In genomic region chr6:4093288-4093687, GRCh38 we compare ENCODE assay signal across 16 cellular contexts. TPM values are rescaled to one million over a fixed set of nuclear protein-coding genes. Genes with fewer than 3 reads are reported as not detected.
"Had no signal": no experiment of that assay in that cellular context is flagged by ENCODE, and none has a peak within 500 bp of the region (broad histone marks: within the 10 kb centered on the region; RNA-seq: fewer than 3 reads in every experiment).

No MANE protein-coding gene starts in this region.

- H3K9me3 Mint-ChIP-seq: activated CD4-positive, alpha-beta T cell treated with anti-CD3 and anti-CD28 coated beads, Interleukin-2, amount 10 ng/mL, durations not matched to agents 7 days and 5 days; activated naive CD8-positive, alpha-beta T cell treated with anti-CD3 and anti-CD28 coated beads for 36 hours; naive thymus-derived CD4-positive, alpha-beta T cell; stimulated activated effector memory CD8-positive, alpha-beta T cell treated with anti-CD3 and anti-CD28 coated beads, Interleukin-12 subunit alpha, Interleukin-12 subunit beta, amount 100 ng/mL, for 72 hours had no signal

- DNase-seq: activated CD4-positive, alpha-beta T cell treated with anti-CD3 and anti-CD28 coated beads, Interleukin-2, amount 10 ng/mL, durations not matched to agents 7 days and 5 days; activated naive CD8-positive, alpha-beta T cell treated with anti-CD3 and anti-CD28 coated beads for 36 hours; amygdala; cortex of kidney; effector CD4-positive, alpha-beta T cell; hippocampal formation; mammary epithelial cell; naive thymus-derived CD4-positive, alpha-beta T cell; retina; upper lobe of right lung had no signal

- H3K27me3 Mint-ChIP-seq: activated CD4-positive, alpha-beta T cell treated with anti-CD3 and anti-CD28 coated beads, Interleukin-2, amount 10 ng/mL, durations not matched to agents 7 days and 5 days had no signal

- H3K36me3 Mint-ChIP-seq: activated naive CD8-positive, alpha-beta T cell treated with anti-CD3 and anti-CD28 coated beads for 36 hours; naive thymus-derived CD4-positive, alpha-beta T cell; stimulated activated effector memory CD8-positive, alpha-beta T cell treated with anti-CD3 and anti-CD28 coated beads, Interleukin-12 subunit alpha, Interleukin-12 subunit beta, amount 100 ng/mL, for 72 hours had no signal

- H3K4me1 Mint-ChIP-seq: activated CD4-positive, alpha-beta T cell treated with anti-CD3 and anti-CD28 coated beads, Interleukin-2, amount 10 ng/mL, durations not matched to agents 7 days and 5 days; activated naive CD8-positive, alpha-beta T cell treated with anti-CD3 and anti-CD28 coated beads for 36 hours; naive thymus-derived CD4-positive, alpha-beta T cell; stimulated activated effector memory CD8-positive, alpha-beta T cell treated with anti-CD3 and anti-CD28 coated beads, Interleukin-12 subunit alpha, Interleukin-12 subunit beta, amount 100 ng/mL, for 72 hours had no signal

- H3K27ac Mint-ChIP-seq: activated CD4-positive, alpha-beta T cell treated with anti-CD3 and anti-CD28 coated beads, Interleukin-2, amount 10 ng/mL, durations not matched to agents 7 days and 5 days; activated naive CD8-positive, alpha-beta T cell treated with anti-CD3 and anti-CD28 coated beads for 36 hours; naive thymus-derived CD4-positive, alpha-beta T cell; stimulated activated effector memory CD8-positive, alpha-beta T cell treated with anti-CD3 and anti-CD28 coated beads, Interleukin-12 subunit alpha, Interleukin-12 subunit beta, amount 100 ng/mL, for 72 hours had no signal

- H3K4me3 Mint-ChIP-seq: activated CD4-positive, alpha-beta T cell treated with anti-CD3 and anti-CD28 coated beads, Interleukin-2, amount 10 ng/mL, durations not matched to agents 7 days and 5 days; activated naive CD8-positive, alpha-beta T cell treated with anti-CD3 and anti-CD28 coated beads for 36 hours; naive thymus-derived CD4-positive, alpha-beta T cell; stimulated activated effector memory CD8-positive, alpha-beta T cell treated with anti-CD3 and anti-CD28 coated beads, Interleukin-12 subunit alpha, Interleukin-12 subunit beta, amount 100 ng/mL, for 72 hours had no signal

RNA-seq across cellular contexts. Expression of gene FAM217A, which starts 14.4 kb away (rescaled TPM):
- total RNA-seq: activated CD4-positive, alpha-beta T cell treated with anti-CD3 and anti-CD28 coated beads, Interleukin-2, amount 10 ng/mL, durations not matched to agents 7 days and 5 days; activated naive CD8-positive, alpha-beta T cell treated with anti-CD3 and anti-CD28 coated beads for 36 hours; esophagus muscularis mucosa; glomerular endothelial cell; left lobe of liver; mammary epithelial cell; mononuclear cell; naive thymus-derived CD4-positive, alpha-beta T cell; thoracic aorta; upper lobe of right lung had no signal
